ENCODE assay signal across 15 cellular contexts in the genomic region with DNA sequence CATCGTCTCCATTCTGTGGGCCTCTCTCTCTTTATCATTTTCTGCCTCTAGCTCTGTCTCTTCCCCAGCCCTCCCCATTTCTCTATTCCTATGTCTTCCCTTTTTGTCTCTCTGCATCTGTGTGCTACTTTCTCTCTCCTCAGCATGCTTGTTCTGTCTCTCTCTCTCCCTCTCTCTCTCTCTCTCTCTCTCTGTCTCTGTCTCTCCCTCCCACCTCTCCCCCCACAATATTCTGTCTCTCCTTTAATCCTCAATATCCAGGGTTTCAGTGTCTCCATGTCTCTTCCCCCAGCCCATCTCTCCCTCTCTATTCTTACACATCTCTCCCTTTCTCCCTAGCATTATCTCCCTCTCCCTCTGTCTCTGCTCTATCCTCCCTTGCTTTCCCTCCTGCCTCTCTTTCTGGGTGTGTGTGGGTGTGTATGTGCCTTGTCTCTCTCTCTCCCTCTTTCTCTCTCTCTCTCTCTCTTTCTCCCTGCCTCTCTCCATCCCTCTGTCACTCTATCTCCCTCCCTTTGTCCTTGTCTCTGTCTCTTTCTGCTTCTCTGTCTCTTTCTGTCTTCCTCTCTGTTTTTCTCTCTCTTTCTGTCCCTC.
DNase-seq lines count a peak whose midpoint lies in the region; ATAC-seq, FAIRE-seq and TF ChIP-seq lines count a peak whose summit lies in the region.
"Had no signal": no experiment of that assay in that cellular context is flagged by ENCODE, and none has a peak within 500 bp of the region (broad histone marks: within the 10 kb centered on the region; RNA-seq: fewer than 3 reads in every experiment).

No MANE protein-coding gene starts in this region.

- H3K36me3 ChIP-seq in H7 (replicated peaks; ENCODE audit: control insufficient read depth, insufficient read depth, low read length) (no peaks in the 10 kb centered on the region), adipocyte (ENCODE audit: control insufficient read depth, insufficient read depth, low read length, severe bottlenecking) (no peaks in the 10 kb centered on the region), pancreas (no peaks in the 10 kb centered on the region), HAP-1 (replicated peaks) (no peaks in the 10 kb centered on the region)
- H3K36me3 ChIP-seq: SJSA1 had no signal

- in situ Hi-C loops in HAP-1 (cut with MboI; ENCODE audit: low sequenced_read_pairs): no loop called here

- H3K4me3 ChIP-seq in H7 (ENCODE audit: insufficient read depth, low read depth, low read length): no peak overlapping the region
- H3K4me3 ChIP-seq in adipocyte (ENCODE audit: low read length): no peak overlapping the region
- no peak overlapping the region for H3K4me3 ChIP-seq in skin epidermis
- no peak overlapping the region for H3K4me3 ChIP-seq in pancreas
- no peak overlapping the region for H3K4me3 ChIP-seq in foreskin fibroblast (ENCODE audit: low read depth in 1 of 2, low read length in 2 of 2)
- no peak overlapping the region for H3K4me3 ChIP-seq in HAP-1
- H3K4me3 ChIP-seq: SJSA1 had no signal

- H3K4me1 ChIP-seq in adipocyte (ENCODE audit: control insufficient read depth, insufficient read depth, low read length): peaks cover 21% of the 10 kb centered on the region
- peaks cover 0 to 2% (median 0%) of the 10 kb centered on the region in 3 donors for H3K4me1 ChIP-seq in pancreas
- peaks cover 18% of the 10 kb centered on the region for H3K4me1 ChIP-seq in HAP-1

- intact Hi-C loops in pancreas (cut with DNase I): no loop called here

- 37 to 43% methylated on average over 1 of the region's 1 CpG for WGBS in pancreas, 2 donors

- ATAC-seq in pancreas: no peak
- ATAC-seq: activated naive CD4-positive, alpha-beta T cell treated with anti-CD3 and anti-CD28 coated beads, Interleukin-2, amount 50 U/mL, for 72 hours had no signal

- peak overlapping the region; percentile 30 for H3K9ac ChIP-seq in adipocyte (ENCODE audit: low read length)

- peak overlapping the region; percentile 96 for H3K27ac ChIP-seq in layer of hippocampus (ENCODE audit: low read depth, low read length)
- H3K27ac ChIP-seq in skin epidermis: peak overlapping the region in 16 of 21 experiments; percentile 8 to 86 (median 68)
- H3K27ac ChIP-seq in pancreas: peak overlapping the region in 1 of 4 donors; percentile 30
- H3K27ac ChIP-seq: C4-2B, SJSA1 had no signal

- H3K9me3 ChIP-seq in adipocyte (ENCODE audit: control insufficient read depth, low read length): peaks cover 7% of the 10 kb centered on the region
- H3K9me3 ChIP-seq in pancreas: no peaks in the 10 kb centered on the region
- H3K9me3 ChIP-seq in HAP-1: peaks cover 2% of the 10 kb centered on the region; the same call in 1 of the 2 replicates

- no peak for FAIRE-seq in pancreas (lab: Jason Lieb, UNC)
- FAIRE-seq: GM12891 had no signal

- TF ChIP-seq CTCF in pancreas (IDR thresholded peaks at IDR 0.05) (no peak), foreskin fibroblast (IDR thresholded peaks at IDR 0.05; ENCODE audit: low read depth, low read length) (no peak)

- no peaks in the 10 kb centered on the region; the same call in 1 of the 2 replicates for H3K27me3 ChIP-seq in H7 (ENCODE audit: control insufficient read depth, insufficient read depth, low read length)
- no peaks in the 10 kb centered on the region for H3K27me3 ChIP-seq in adipocyte (replicated peaks; ENCODE audit: control insufficient read depth, insufficient read depth, low read length)
- H3K27me3 ChIP-seq in layer of hippocampus (ENCODE audit: control insufficient read depth, insufficient read depth, low read length): no peaks in the 10 kb centered on the region
- H3K27me3 ChIP-seq in pancreas: no peaks in the 10 kb centered on the region
- H3K27me3 ChIP-seq in HAP-1 (ENCODE audit: low read depth): no peaks in the 10 kb centered on the region
- H3K27me3 ChIP-seq: SJSA1 had no signal

- DNase-seq in H7 (peak; percentile 13), adipocyte (ENCODE audit: low read depth) (no peak), pancreas (no peak), foreskin fibroblast (no peak), HAP-1 (ENCODE audit: low spot score in 2 of 2) (no peak), NCI-H2107 (lab: John Stamatoyannopoulos, UW) (no peak)
- DNase-seq: Karpas-422, NCI-H2029, nucleus accumbens had no signal
